Comparison of ENCODE assay signal across 26 cellular contexts in genomic region chr6:39339111-39339510, GRCh38. TPM values are rescaled to one million over a fixed set of nuclear protein-coding genes. Genes with fewer than 3 reads are reported as not detected.
A peak's percentile ranks its signal among the peaks of the same experiment; 100 is the strongest.
DNase-seq lines count a peak whose midpoint lies in the region; ATAC-seq, FAIRE-seq and TF ChIP-seq lines count a peak whose summit lies in the region.
"Had no signal": no experiment of that assay in that cellular context is flagged by ENCODE, and none has a peak within 500 bp of the region (broad histone marks: within the 10 kb centered on the region; RNA-seq: fewer than 3 reads in every experiment).

No MANE protein-coding gene starts in this region.

- 12 to 23% methylated on average over 4 of the region's 4 CpGs for WGBS in pancreas, 2 donors

- no peak overlapping the region for H3K4me3 ChIP-seq in pancreas
- H3K4me3 ChIP-seq: breast epithelium, HAP-1, Peyer's patch had no signal

- H3K36me3 ChIP-seq in pancreas: no peaks in the 10 kb centered on the region
- H3K36me3 ChIP-seq: breast epithelium, HAP-1, Peyer's patch had no signal

- no peaks in the 10 kb centered on the region for H3K9me3 ChIP-seq in pancreas
- H3K9me3 ChIP-seq: breast epithelium, HAP-1, Peyer's patch had no signal

- peaks cover 9% of the 10 kb centered on the region for H3K4me1 Mint-ChIP-seq in activated CD4-positive, alpha-beta T cell treated with anti-CD3 and anti-CD28 coated beads for 36 hours

- H3K4me3 Mint-ChIP-seq in activated CD4-positive, alpha-beta T cell treated with anti-CD3 and anti-CD28 coated beads for 36 hours: no peak overlapping the region
- H3K4me3 Mint-ChIP-seq: mesothelial cell of epicardium had no signal

- H3K27me3 Mint-ChIP-seq in activated CD4-positive, alpha-beta T cell treated with anti-CD3 and anti-CD28 coated beads for 36 hours: peaks cover 15% of the 10 kb centered on the region

- H3K27me3 ChIP-seq in pancreas: no peaks in the 10 kb centered on the region
- H3K27me3 ChIP-seq: breast epithelium, Peyer's patch had no signal

- no peaks in the 10 kb centered on the region for H3K9me3 Mint-ChIP-seq in activated CD4-positive, alpha-beta T cell treated with anti-CD3 and anti-CD28 coated beads for 36 hours (ENCODE audit: low read depth)
- H3K9me3 Mint-ChIP-seq: activated naive CD4-positive, alpha-beta T cell treated with anti-CD3 and anti-CD28 coated beads, Interleukin-2, amount 50 U/mL, for 72 hours; mesothelial cell of epicardium had no signal

- peak overlapping the region; percentile 31 to 84 (median 60) for H3K27ac ChIP-seq in pancreas
- H3K27ac ChIP-seq: breast epithelium had no signal

- intact Hi-C loops in pancreas (cut with DNase I): no loop called here
- intact Hi-C loops in activated CD4-positive, alpha-beta T cell treated with anti-CD3 and anti-CD28 coated beads for 36 hours (cut with DNase I, micrococcal nuclease): no loop called here

- no peaks in the 10 kb centered on the region for H3K36me3 Mint-ChIP-seq in activated CD4-positive, alpha-beta T cell treated with anti-CD3 and anti-CD28 coated beads for 36 hours (ENCODE audit: low read depth)
- H3K36me3 Mint-ChIP-seq: activated naive CD4-positive, alpha-beta T cell treated with anti-CD3 and anti-CD28 coated beads, Interleukin-2, amount 50 U/mL, for 72 hours; IgD-negative memory B cell; mesothelial cell of epicardium had no signal

- CTCF ChIA-PET in activated CD4-positive, alpha-beta T cell treated with anti-CD3 and anti-CD28 coated beads for 36 hours (lab: Charles Lee): interaction anchor here (0.6 kb wide), 1 partner anchor 316 kb away, joined by 3 read pairs; no protein-coding TSS in a partner anchor

- DNase-seq in NCI-H1092 treated with DMSO at 0.1 percent for 48 hours (lab: John Stamatoyannopoulos, UW): peak; percentile 47
- no peak for DNase-seq in NCI-H1092 (lab: John Stamatoyannopoulos, UW)
- peak; percentile 42 for DNase-seq in NCI-H69 (lab: John Stamatoyannopoulos, UW)
- DNase-seq in left kidney (ENCODE audit: low read depth, low spot score): peak; percentile 51
- DNase-seq in pancreas: no peak
- no peak for DNase-seq in AG08396 (ENCODE audit: low spot score)
- DNase-seq in activated CD4-positive, alpha-beta T cell treated with anti-CD3 and anti-CD28 coated beads for 36 hours: no peak
- DNase-seq: 8988T; activated CD4-positive, alpha-beta T cell treated with anti-CD3 and anti-CD28 coated beads for 48 hours; activated effector memory CD4-positive, alpha-beta T cell treated with Interleukin-2 at 50 U/mL for 16 hours; DND-41; hippocampal formation; left colon; NCI-H1048; Peyer's patch; stimulated activated naive CD4-positive, alpha-beta T cell; T-helper 9 cell had no signal

- no peak for TF ChIP-seq CTCF in pancreas (IDR thresholded peaks at IDR 0.05)

- no peak overlapping the region for H3K27ac Mint-ChIP-seq in activated CD4-positive, alpha-beta T cell treated with anti-CD3 and anti-CD28 coated beads for 36 hours
- H3K27ac Mint-ChIP-seq: activated naive CD4-positive, alpha-beta T cell treated with anti-CD3 and anti-CD28 coated beads, Interleukin-2, amount 50 U/mL, for 72 hours; IgD-negative memory B cell; mesothelial cell of epicardium had no signal

- FAIRE-seq in pancreas (lab: Jason Lieb, UNC): no peak

- POLR2A ChIA-PET in activated CD4-positive, alpha-beta T cell treated with anti-CD3 and anti-CD28 coated beads for 36 hours (lab: Charles Lee): no interaction called here

- H3K4me1 ChIP-seq in pancreas: peaks cover 11 to 39% (median 22%) of the 10 kb centered on the region in 3 donors
- H3K4me1 ChIP-seq: breast epithelium, HAP-1, Peyer's patch had no signal

- ATAC-seq in pancreas (peak; percentile 35 to 58 (median 58)), HG02588 (IDR thresholded peaks at IDR 0.05; ENCODE audit: unreplicated experiment) (no peak)
- no peak for ATAC-seq in activated CD4-positive, alpha-beta T cell treated with anti-CD3 and anti-CD28 coated beads for 36 hours
- ATAC-seq: activated naive CD4-positive, alpha-beta T cell treated with anti-CD3 and anti-CD28 coated beads, Interleukin-2, amount 50 U/mL, for 72 hours had no signal

RNA-seq across cellular contexts. Expression of gene KCNK16, which starts 16.6 kb away (rescaled TPM):
- 10 to 100 TPM in 1 of 6 donors, 1 to 10 TPM in 5; 1.7 to 12.7 (median 4.3) TPM for total RNA-seq in pancreas
- polyA plus RNA-seq in pancreas: 100 to 1,000 TPM in 1 of 2 donors, 10 to 100 TPM in 1; 18.7 to 121 TPM
- not detected for total RNA-seq in activated CD4-positive, alpha-beta T cell treated with anti-CD3 and anti-CD28 coated beads for 36 hours
- total RNA-seq: activated CD8-positive, alpha-beta memory T cell treated with anti-CD3 and anti-CD28 coated beads for 36 hours; activated naive CD4-positive, alpha-beta T cell treated with anti-CD3 and anti-CD28 coated beads, Interleukin-2, amount 50 U/mL, for 72 hours; breast epithelium; fibroblast of lung; left colon; mesothelial cell of epicardium; Peyer's patch; urinary bladder had no signal
- polyA plus RNA-seq: fibroblast of lung, IgD-negative memory B cell, urinary bladder had no signal

RNA-seq across cellular contexts. Expression of gene KCNK17, which starts 24.9 kb away (rescaled TPM):
- 1 to 10 TPM in 4 of 6 donors, under 1 TPM in 2; 0.84 to 2.6 (median 1.0) TPM for total RNA-seq in pancreas
- polyA plus RNA-seq in pancreas: 10 to 100 TPM in 1 of 2 donors, 1 to 10 TPM in 1; 3.7 to 44.0 TPM
- total RNA-seq in activated CD4-positive, alpha-beta T cell treated with anti-CD3 and anti-CD28 coated beads for 36 hours: not detected
- total RNA-seq: activated CD8-positive, alpha-beta memory T cell treated with anti-CD3 and anti-CD28 coated beads for 36 hours; activated naive CD4-positive, alpha-beta T cell treated with anti-CD3 and anti-CD28 coated beads, Interleukin-2, amount 50 U/mL, for 72 hours; fibroblast of lung; mesothelial cell of epicardium had no signal
- polyA plus RNA-seq: fibroblast of lung, IgD-negative memory B cell had no signal

Comparison
In these comparisons a context has a peak if more than half of its experiments do, and no peak if none do; other contexts are left out.
1. DNase-seq: peak in NCI-H1092 treated with DMSO at 0.1 percent for 48 hours (single experiment), NCI-H69 (single experiment) and left kidney (single experiment); none in NCI-H1092 (single experiment), pancreas (0 of 6), AG08396 (single experiment) and activated CD4-positive, alpha-beta T cell treated with anti-CD3 and anti-CD28 coated beads for 36 hours (single experiment).
2. ATAC-seq: peak in pancreas (4 of 4); none in HG02588 (single experiment) and activated CD4-positive, alpha-beta T cell treated with anti-CD3 and anti-CD28 coated beads for 36 hours (single experiment).